Comparison of ENCODE assay signal across 1 cellular context in genomic region chr19:5850743-5851293, GRCh38.
TF ChIP-seq lines count a peak whose summit lies in the region.

No MANE protein-coding gene starts in this region.

TF ChIP-seq in K562, 482 proteins besides CTCF, POLR2A, EP300 and RAD21 (continued from another document):
- TF ChIP-seq MECOM (CRISPR knock-in tag; IDR thresholded peaks at IDR 0.05): no peak
- TF ChIP-seq CEBPB (tag; IDR thresholded peaks at IDR 0.05): peak; percentile 89
- TF ChIP-seq ARID1B (IDR thresholded peaks at IDR 0.05): 0 out of 2 replicates have a peak, but pooled peaks have one; percentile 10
- no peak for TF ChIP-seq MEF2A (IDR thresholded peaks at IDR 0.05; ENCODE audit: control insufficient read depth, low read depth, low read length)
- no peak for TF ChIP-seq ZBTB17 (CRISPR knock-in tag; IDR thresholded peaks at IDR 0.05)
